Comparison of ENCODE assay signal across 19 cellular contexts in the genomic region with DNA sequence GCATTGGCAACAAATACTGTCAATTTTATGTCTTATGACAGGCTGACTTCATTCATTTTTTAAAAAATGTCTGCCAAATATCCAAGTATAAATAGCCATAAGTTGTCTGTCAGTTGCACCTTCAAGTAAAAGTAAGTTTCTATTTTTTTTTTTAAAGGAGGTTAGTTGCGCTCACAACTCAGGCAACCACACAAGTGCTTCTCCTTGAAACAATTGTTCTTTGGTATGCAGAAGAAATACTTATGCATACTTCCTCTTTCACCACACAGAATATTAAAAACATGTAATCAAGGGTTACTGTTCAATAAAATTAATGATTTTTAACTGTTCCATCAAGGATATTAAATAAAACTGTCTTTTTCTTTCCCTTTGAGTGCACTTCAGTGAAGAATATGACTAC.
"Had no signal": no experiment of that assay in that cellular context is flagged by ENCODE, and none has a peak within 500 bp of the region (broad histone marks: within the 10 kb centered on the region; RNA-seq: fewer than 3 reads in every experiment).

No MANE protein-coding gene starts in this region.

- ATAC-seq: left cardiac atrium; left ventricle myocardium superior; natural killer cell; sciatic nerve; stimulated activated memory B cell treated with anti-CD40 and anti-IgM and Interleukin-4, amounts not matched to agents 10 μg/mL and 1 μg/mL and 100 μg/mL, for 72 hours had no signal

- H3K27ac ChIP-seq: esophagus squamous epithelium, spleen, tibial artery, upper lobe of left lung, vagina had no signal

- H3K9me3 ChIP-seq: tibial artery, vagina had no signal

- DNase-seq: dermis blood vessel endothelial cell; esophagus squamous epithelium; foreskin fibroblast; kidney; left cardiac atrium; left ventricle myocardium superior; mesendoderm; natural killer cell; posterior cingulate gyrus; spleen; stimulated activated CD4-positive, alpha-beta T cell treated with anti-CD3 and anti-CD28 coated beads, Interleukin-15, amount 100 ng/mL, for 24 hours; stimulated activated CD4-positive, alpha-beta T cell treated with anti-CD3 and anti-CD28 coated beads, Interleukin-1b, Interleukin-23, amount 100 ng/mL, for 48 hours; stimulated activated CD4-positive, alpha-beta T cell treated with anti-CD3 and anti-CD28 coated beads, Interleukin-4, amount 100 ng/mL, for 24 hours; tibial artery; upper lobe of left lung had no signal

- FAIRE-seq: kidney had no signal

- H3K4me3 ChIP-seq: esophagus squamous epithelium, lung, spleen, tibial artery, upper lobe of left lung, vagina had no signal

- H3K36me3 ChIP-seq: esophagus squamous epithelium, spleen, tibial artery, upper lobe of left lung, vagina had no signal

- H3K27me3 ChIP-seq: esophagus squamous epithelium, spleen, tibial artery, upper lobe of left lung, vagina had no signal

- H3K4me1 ChIP-seq: vagina had no signal
